In the genomic region with DNA sequence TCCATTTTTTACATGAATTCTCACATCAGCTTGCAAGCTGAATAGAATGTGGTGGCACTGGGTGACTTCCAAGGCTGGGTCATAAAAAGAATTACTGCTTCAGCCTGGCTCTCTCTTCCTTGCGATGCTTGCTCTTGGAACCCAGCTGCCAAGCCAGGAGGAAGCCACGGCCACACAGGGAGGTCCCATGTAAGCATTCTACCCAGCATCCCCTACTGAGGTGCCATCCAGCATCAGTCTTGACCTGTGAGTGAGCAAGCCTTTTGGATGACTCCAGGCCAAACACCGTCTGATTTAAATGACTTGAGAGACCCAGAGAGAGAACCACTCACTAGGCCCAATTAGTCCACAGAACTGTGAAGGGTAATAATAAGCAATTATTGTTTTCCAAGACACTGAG, we compare ENCODE assay signal across 8 cellular contexts.
"Had no signal": no experiment of that assay in that cellular context is flagged by ENCODE, and none has a peak within 500 bp of the region (broad histone marks: within the 10 kb centered on the region; RNA-seq: fewer than 3 reads in every experiment).

No MANE protein-coding gene starts in this region.

- FAIRE-seq: G401.6, GM12878, GM12891, GM12892, GM18507, GM19239 had no signal

- ATAC-seq: GM12878 had no signal

- H3K4me3 ChIP-seq: GM12878 had no signal

- DNase-seq: GDM1, GF-D8 had no signal
